ENCODE assay signal across 8 cellular contexts in the genomic region with DNA sequence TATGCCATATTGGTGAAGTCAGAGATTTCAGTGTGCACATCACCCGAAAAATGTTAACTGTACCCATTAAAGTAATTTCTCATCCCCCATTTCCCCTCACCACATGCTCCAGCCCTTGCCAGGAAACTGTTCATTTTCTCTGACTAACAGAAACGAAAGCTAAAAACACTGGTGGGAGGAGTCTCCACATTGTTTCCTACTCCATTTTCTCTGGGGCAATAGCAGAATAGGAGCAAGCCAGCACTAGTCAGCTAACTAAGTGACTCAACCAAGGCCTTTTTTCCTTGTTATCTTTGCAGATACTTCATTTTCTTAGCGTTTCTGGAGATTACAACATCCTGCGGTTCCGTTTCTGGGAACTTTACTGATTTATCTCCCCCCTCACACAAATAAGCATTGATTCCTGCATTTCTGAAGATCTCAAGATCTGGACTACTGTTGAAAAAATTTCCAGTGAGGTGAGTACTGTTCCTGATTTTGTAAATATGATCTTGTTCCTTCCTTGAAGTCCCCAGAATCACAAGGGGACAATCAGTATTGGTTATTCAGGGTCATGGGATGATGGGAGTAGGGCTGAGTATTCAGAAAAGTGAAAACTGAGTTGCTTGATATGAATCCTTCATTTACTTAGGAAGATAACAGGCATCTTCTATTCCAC. TPM values are rescaled to one million over a fixed set of nuclear protein-coding genes. Genes with fewer than 3 reads are reported as not detected.
DNase-seq lines count a peak whose midpoint lies in the region; ATAC-seq and TF ChIP-seq lines count a peak whose summit lies in the region.

Gene IFI16, plus strand, starts transcription at position 204 of the 658 bp plus-strand sequence. CDS start 4,774 bp downstream, outside the sequence.

- no peak within 1 kb of the TSS for H3K9ac ChIP-seq in parathyroid adenoma

- H3K27me3 Mint-ChIP-seq in glutamatergic neuron (ENCODE audit: unreplicated experiment), result no peaks in the 10 kb centered on the region

- H3K9me3 Mint-ChIP-seq in glutamatergic neuron (ENCODE audit: unreplicated experiment), result no peaks in the 10 kb centered on the region

- no peak within 1 kb of the TSS for H3K27ac Mint-ChIP-seq in glutamatergic neuron (ENCODE audit: unreplicated experiment)

- H3K4me2 ChIP-seq in parathyroid adenoma (ENCODE audit: low read length), result peak within 1 kb of the TSS; percentile 30

- H3K36me3 Mint-ChIP-seq in glutamatergic neuron (ENCODE audit: unreplicated experiment), result no peaks in the 10 kb centered on the region

- no peak within 1 kb of the TSS for H3K4me3 Mint-ChIP-seq in glutamatergic neuron (ENCODE audit: unreplicated experiment)

- H3K27ac ChIP-seq in foreskin keratinocyte (peak within 1 kb of the TSS; percentile 98), parathyroid adenoma (peak within 1 kb of the TSS; percentile 69)

- peak within 1 kb of the TSS; percentile 52 for H3K4me3 ChIP-seq in parathyroid adenoma (ENCODE audit: low read depth, low read length)

- TF ChIP-seq CTCF in foreskin keratinocyte (conservative IDR thresholded peaks at IDR 0.05) (no peak), parathyroid adenoma (IDR thresholded peaks at IDR 0.05) (no peak), glutamatergic neuron (IDR thresholded peaks at IDR 0.05; ENCODE audit: partially characterized antibody, unreplicated experiment) (no peak)

- H3K36me3 ChIP-seq in parathyroid adenoma (ENCODE audit: control insufficient read depth, insufficient read depth, low read length), result no peaks in the 10 kb centered on the region

- no peaks in the 10 kb centered on the region for H3K79me2 ChIP-seq in parathyroid adenoma

- ATAC-seq in HG02973 (IDR thresholded peaks at IDR 0.05; ENCODE audit: unreplicated experiment) (peak; percentile 65), foreskin keratinocyte (peak; percentile 95)

- H3K4me1 ChIP-seq in foreskin keratinocyte (peaks cover 24% of the 10 kb centered on the region), parathyroid adenoma (no peaks in the 10 kb centered on the region)

- H2AFZ ChIP-seq in parathyroid adenoma, result no peak within 1 kb of the TSS

- H3K27me3 ChIP-seq in foreskin keratinocyte (no peaks in the 10 kb centered on the region), parathyroid adenoma (ENCODE audit: control insufficient read depth, insufficient read depth, low read length) (no peaks in the 10 kb centered on the region)

- DNase-seq in activated gamma-delta T cell treated with Interleukin-2 at 50 U/mL for 16 hours (peak; percentile 42), activated gamma-delta T cell (lab: John Stamatoyannopoulos, UW) (no peak), OCI-M1 (lab: John Stamatoyannopoulos, UW) (peak; percentile 97), foreskin keratinocyte (peak; percentile 93 to 97), glutamatergic neuron (no peak)
- peak; percentile 54 for DNase-seq in activated naive CD4-positive, alpha-beta T cell treated with Interleukin-2 at 50 U/mL for 16 hours

- no peaks in the 10 kb centered on the region for H3K9me3 ChIP-seq in parathyroid adenoma (ENCODE audit: control insufficient read depth, low read length)

- peaks cover 4% of the 10 kb centered on the region for H3K4me1 Mint-ChIP-seq in glutamatergic neuron (ENCODE audit: low read depth, unreplicated experiment)

RNA-seq across cellular contexts. Expression of gene IFI16, which starts in this region (rescaled TPM):
- total RNA-seq in foreskin keratinocyte (97.6 and 100.0 TPM in 2 replicates), glutamatergic neuron (ENCODE audit: unreplicated experiment) (0.86 TPM)
- 112 and 114 TPM in 2 replicates for polyA plus RNA-seq in foreskin keratinocyte

Comparison
In these comparisons a context has a peak if more than half of its experiments do, and no peak if none do; other contexts are left out.
1. RNA of gene IFI16 (total RNA-seq): 97.6 to 100.0 TPM in foreskin keratinocyte; 0.86 TPM in glutamatergic neuron (single experiment); every median in the first group is over 10 times any median in the second.
2. DNase-seq: peak in activated gamma-delta T cell treated with Interleukin-2 at 50 U/mL for 16 hours (single experiment), OCI-M1 (single experiment), activated naive CD4-positive, alpha-beta T cell treated with Interleukin-2 at 50 U/mL for 16 hours (single experiment) and foreskin keratinocyte (2 of 2); none in activated gamma-delta T cell (single experiment) and glutamatergic neuron (single experiment).